In genomic region chr13:84446972-84447700, GRCh38 we compare ENCODE assay signal across 15 cellular contexts.
DNase-seq lines count a peak whose midpoint lies in the region; TF ChIP-seq lines count a peak whose summit lies in the region.
"Had no signal": no experiment of that assay in that cellular context is flagged by ENCODE, and none has a peak within 500 bp of the region (broad histone marks: within the 10 kb centered on the region; RNA-seq: fewer than 3 reads in every experiment).

No MANE protein-coding gene starts in this region.

- no peaks in the 10 kb centered on the region for H3K79me2 ChIP-seq in GM23248 (ENCODE audit: insufficient read depth)

- H3K27ac ChIP-seq in GM23248 (no peak overlapping the region), vagina (no peak overlapping the region)

- H3K4me3 ChIP-seq in GM23248 = no peak overlapping the region
- no peak overlapping the region for H3K4me3 ChIP-seq in vagina

- no peaks in the 10 kb centered on the region for H3K4me1 Mint-ChIP-seq in activated CD4-positive, alpha-beta T cell treated with anti-CD3 and anti-CD28 coated beads, Interleukin-2, amount 10 ng/mL, durations not matched to agents 24 days and 14 days
- H3K4me1 Mint-ChIP-seq: CD14-positive monocyte had no signal

- in situ Hi-C loops in GM23248 (cut with MboI) = no loop called here

- H3K27ac Mint-ChIP-seq in activated CD4-positive, alpha-beta T cell treated with anti-CD3 and anti-CD28 coated beads, Interleukin-2, amount 10 ng/mL, durations not matched to agents 24 days and 14 days = no peak overlapping the region
- H3K27ac Mint-ChIP-seq: CD14-positive monocyte; T-helper 2 cell treated with Interferon-gamma antibody and Interleukin-4, amounts not matched to agents 5 μg/mL and 100 μg/mL, for 36 hours had no signal

- peak; percentile 18 for DNase-seq in GM23248
- peak; percentile 33 for DNase-seq in RPMI7951 (ENCODE audit: low read depth)
- DNase-seq in fibroblast of gingiva (ENCODE audit: low read depth) = peak; percentile 73
- DNase-seq in posterior vena cava (ENCODE audit: low spot score) = peak; percentile 66
- no peak for DNase-seq in vagina (ENCODE audit: extremely low spot score in 2 of 2)
- no peak for DNase-seq in activated CD4-positive, alpha-beta T cell treated with anti-CD3 and anti-CD28 coated beads, Interleukin-2, amount 10 ng/mL, durations not matched to agents 24 days and 14 days
- no peak for DNase-seq in GOT3 (lab: John Stamatoyannopoulos, UW)
- DNase-seq in stimulated activated CD4-positive, alpha-beta T cell treated with anti-CD3 and anti-CD28 coated beads, Interleukin-15, amount 100 ng/mL, for 24 hours = no peak
- DNase-seq: activated CD4-positive, alpha-beta T cell treated with anti-CD3 and anti-CD28 coated beads for 48 hours; activated T-cell treated with anti-CD3 and anti-CD28 coated beads, Interleukin-2, amount 50 U/mL, for 48 hours; amniotic stem cell; glutamatergic neuron had no signal

- H3K9me3 ChIP-seq in GM23248 (ENCODE audit: low read depth) = no peaks in the 10 kb centered on the region
- H3K9me3 ChIP-seq in vagina = no peaks in the 10 kb centered on the region

- no peak for TF ChIP-seq CTCF in vagina (IDR thresholded peaks at IDR 0.05)

- H3K9ac ChIP-seq in GM23248 = no peak overlapping the region

- no peak for TF ChIP-seq POLR2A in vagina (IDR thresholded peaks at IDR 0.05)

- no peaks in the 10 kb centered on the region for H3K27me3 Mint-ChIP-seq in activated CD4-positive, alpha-beta T cell treated with anti-CD3 and anti-CD28 coated beads, Interleukin-2, amount 10 ng/mL, durations not matched to agents 24 days and 14 days
- H3K27me3 Mint-ChIP-seq: progenitor cell of endocrine pancreas had no signal

- no peaks in the 10 kb centered on the region for H3F3A ChIP-seq in GM23248 (ENCODE audit: insufficient read depth)

- H3K9me3 Mint-ChIP-seq in activated CD4-positive, alpha-beta T cell treated with anti-CD3 and anti-CD28 coated beads, Interleukin-2, amount 10 ng/mL, durations not matched to agents 24 days and 14 days = no peaks in the 10 kb centered on the region

- H3K36me3 Mint-ChIP-seq in activated CD4-positive, alpha-beta T cell treated with anti-CD3 and anti-CD28 coated beads, Interleukin-2, amount 10 ng/mL, durations not matched to agents 24 days and 14 days (ENCODE audit: low read depth) = no peaks in the 10 kb centered on the region
- H3K36me3 Mint-ChIP-seq: CD14-positive monocyte had no signal

- no peak overlapping the region for H3K4me2 ChIP-seq in GM23248 (ENCODE audit: unreplicated experiment)

- no peaks in the 10 kb centered on the region for H3K9me2 ChIP-seq in GM23248 (ENCODE audit: insufficient read depth)

- no peaks in the 10 kb centered on the region for H4K20me1 ChIP-seq in GM23248 (ENCODE audit: insufficient read depth)

- H3K36me3 ChIP-seq in GM23248 (ENCODE audit: low read depth) (no peaks in the 10 kb centered on the region), vagina (no peaks in the 10 kb centered on the region)

- intact Hi-C loops in posterior vena cava (cut with DNase I) = no loop called here
- intact Hi-C loops in vagina (cut with DNase I) = no loop called here
- intact Hi-C loops in activated CD4-positive, alpha-beta T cell treated with anti-CD3 and anti-CD28 coated beads, Interleukin-2, amount 10 ng/mL, durations not matched to agents 24 days and 14 days (cut with micrococcal nuclease) = no loop called here

- no peak overlapping the region for H2AFZ ChIP-seq in GM23248

- H3K4me3 Mint-ChIP-seq in activated CD4-positive, alpha-beta T cell treated with anti-CD3 and anti-CD28 coated beads, Interleukin-2, amount 10 ng/mL, durations not matched to agents 24 days and 14 days = no peak overlapping the region
- H3K4me3 Mint-ChIP-seq: CD14-positive monocyte; T-helper 2 cell treated with Interferon-gamma antibody and Interleukin-4, amounts not matched to agents 5 μg/mL and 100 μg/mL, for 36 hours had no signal

- no peaks in the 10 kb centered on the region for H3K27me3 ChIP-seq in GM23248 (replicated peaks; ENCODE audit: insufficient read depth)
- H3K27me3 ChIP-seq in vagina = no peaks in the 10 kb centered on the region

- WGBS in GM23248 (ENCODE audit: low coverage in 1 of 2, low lambda C conversion rate in 2 of 2, missing lambda C conversion rate in 2 of 2), 2 experiments = 22 to 24% methylated on average over 9 of the region's 9 CpGs

- H3K4me1 ChIP-seq in GM23248 (ENCODE audit: insufficient read depth) (peaks cover 5% of the 10 kb centered on the region; the same call in 1 of the 2 replicates), vagina (no peaks in the 10 kb centered on the region)

Comparison
In these comparisons a context has a peak if more than half of its experiments do, and no peak if none do; other contexts are left out.
1. DNase-seq: peak in GM23248 (single experiment), RPMI7951 (single experiment), fibroblast of gingiva (single experiment) and posterior vena cava (single experiment); none in vagina (0 of 2), activated CD4-positive, alpha-beta T cell treated with anti-CD3 and anti-CD28 coated beads, Interleukin-2, amount 10 ng/mL, durations not matched to agents 24 days and 14 days (single experiment), GOT3 (single experiment) and stimulated activated CD4-positive, alpha-beta T cell treated with anti-CD3 and anti-CD28 coated beads, Interleukin-15, amount 100 ng/mL, for 24 hours (single experiment).